ENCODE assay signal across 1 cellular context in genomic region chr3:191296041-191296541, GRCh38.
TF ChIP-seq lines count a peak whose summit lies in the region.

No MANE protein-coding gene starts in this region.

TF ChIP-seq in GM12878, 131 proteins besides CTCF, POLR2A, EP300 and RAD21 (continued from another document and continues in another):
- TF ChIP-seq, protein P1, sequence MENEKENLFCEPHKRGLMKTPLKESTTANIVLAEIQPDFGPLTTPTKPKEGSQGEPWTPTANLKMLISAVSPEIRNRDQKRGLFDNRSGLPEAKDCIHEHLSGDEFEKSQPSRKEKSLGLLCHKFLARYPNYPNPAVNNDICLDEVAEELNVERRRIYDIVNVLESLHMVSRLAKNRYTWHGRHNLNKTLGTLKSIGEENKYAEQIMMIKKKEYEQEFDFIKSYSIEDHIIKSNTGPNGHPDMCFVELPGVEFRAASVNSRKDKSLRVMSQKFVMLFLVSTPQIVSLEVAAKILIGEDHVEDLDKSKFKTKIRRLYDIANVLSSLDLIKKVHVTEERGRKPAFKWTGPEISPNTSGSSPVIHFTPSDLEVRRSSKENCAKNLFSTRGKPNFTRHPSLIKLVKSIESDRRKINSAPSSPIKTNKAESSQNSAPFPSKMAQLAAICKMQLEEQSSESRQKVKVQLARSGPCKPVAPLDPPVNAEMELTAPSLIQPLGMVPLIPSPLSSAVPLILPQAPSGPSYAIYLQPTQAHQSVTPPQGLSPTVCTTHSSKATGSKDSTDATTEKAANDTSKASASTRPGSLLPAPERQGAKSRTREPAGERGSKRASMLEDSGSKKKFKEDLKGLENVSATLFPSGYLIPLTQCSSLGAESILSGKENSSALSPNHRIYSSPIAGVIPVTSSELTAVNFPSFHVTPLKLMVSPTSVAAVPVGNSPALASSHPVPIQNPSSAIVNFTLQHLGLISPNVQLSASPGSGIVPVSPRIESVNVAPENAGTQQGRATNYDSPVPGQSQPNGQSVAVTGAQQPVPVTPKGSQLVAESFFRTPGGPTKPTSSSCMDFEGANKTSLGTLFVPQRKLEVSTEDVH (IDR thresholded peaks at IDR 0.05; ENCODE audit: low read depth, partially characterized antibody) = peak; percentile 30
- TF ChIP-seq CBFB (IDR thresholded peaks at IDR 0.05; ENCODE audit: low read depth) = peak; percentile 91
- TF ChIP-seq POU2F2 (IDR thresholded peaks at IDR 0.05; ENCODE audit: borderline replicate concordance, low read depth, low read length) = peak; percentile 81; the same call in 1 of the 3 replicates
- TF ChIP-seq, protein P2, sequence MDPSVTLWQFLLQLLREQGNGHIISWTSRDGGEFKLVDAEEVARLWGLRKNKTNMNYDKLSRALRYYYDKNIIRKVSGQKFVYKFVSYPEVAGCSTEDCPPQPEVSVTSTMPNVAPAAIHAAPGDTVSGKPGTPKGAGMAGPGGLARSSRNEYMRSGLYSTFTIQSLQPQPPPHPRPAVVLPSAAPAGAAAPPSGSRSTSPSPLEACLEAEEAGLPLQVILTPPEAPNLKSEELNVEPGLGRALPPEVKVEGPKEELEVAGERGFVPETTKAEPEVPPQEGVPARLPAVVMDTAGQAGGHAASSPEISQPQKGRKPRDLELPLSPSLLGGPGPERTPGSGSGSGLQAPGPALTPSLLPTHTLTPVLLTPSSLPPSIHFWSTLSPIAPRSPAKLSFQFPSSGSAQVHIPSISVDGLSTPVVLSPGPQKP (IDR thresholded peaks at IDR 0.05; ENCODE audit: low read depth, low read length) = no peak
- peak; percentile 95 for TF ChIP-seq BMI1 (IDR thresholded peaks at IDR 0.05; ENCODE audit: borderline replicate concordance)
- TF ChIP-seq ZNF207 (IDR thresholded peaks at IDR 0.05; ENCODE audit: borderline replicate concordance) = peak; percentile 62; the same call in 1 of the 2 replicates
- no peak for TF ChIP-seq TAF1 (IDR thresholded peaks at IDR 0.05; ENCODE audit: borderline replicate concordance, low read depth, low read length)
- no peak for TF ChIP-seq SMC3 (IDR thresholded peaks at IDR 0.05; ENCODE audit: borderline replicate concordance, low read length)
- TF ChIP-seq NRF1 (conservative IDR thresholded peaks at IDR 0.05; ENCODE audit: low read depth, low read length) = no peak
- TF ChIP-seq ATF7 (IDR thresholded peaks at IDR 0.05; ENCODE audit: low read depth) = peak; percentile 96
- TF ChIP-seq PML (IDR thresholded peaks at IDR 0.05; ENCODE audit: low read length) = peak; percentile 78; the same call in 1 of the 2 replicates
- TF ChIP-seq HSF1 (IDR thresholded peaks at IDR 0.05; ENCODE audit: low read depth, low read length) = 0 out of 2 replicates have a peak, but pooled peaks have one; percentile 55
- TF ChIP-seq CBX5 (IDR thresholded peaks at IDR 0.05; ENCODE audit: low read depth) = peak; percentile 91; the same call in 1 of the 2 replicates
- no peak for TF ChIP-seq SREBF2 (IDR thresholded peaks at IDR 0.05; ENCODE audit: low read length)
- no peak for TF ChIP-seq SREBF1 (IDR thresholded peaks at IDR 0.05; ENCODE audit: low read length)
- peak; percentile 98 for TF ChIP-seq IKZF1 (conservative IDR thresholded peaks at IDR 0.05)
- TF ChIP-seq FOS (IDR thresholded peaks at IDR 0.05; ENCODE audit: borderline replicate concordance, extremely low read depth, insufficient read length) = no peak
- peak; percentile 56; the same call in 1 of the 2 replicates for TF ChIP-seq CREB1 (IDR thresholded peaks at IDR 0.05; ENCODE audit: low read depth)
- peak; percentile 92; the same call in 1 of the 2 replicates for TF ChIP-seq TCF3 (IDR thresholded peaks at IDR 0.05; ENCODE audit: borderline replicate concordance, insufficient read depth, low read depth, low read length)
- TF ChIP-seq, protein P3, sequence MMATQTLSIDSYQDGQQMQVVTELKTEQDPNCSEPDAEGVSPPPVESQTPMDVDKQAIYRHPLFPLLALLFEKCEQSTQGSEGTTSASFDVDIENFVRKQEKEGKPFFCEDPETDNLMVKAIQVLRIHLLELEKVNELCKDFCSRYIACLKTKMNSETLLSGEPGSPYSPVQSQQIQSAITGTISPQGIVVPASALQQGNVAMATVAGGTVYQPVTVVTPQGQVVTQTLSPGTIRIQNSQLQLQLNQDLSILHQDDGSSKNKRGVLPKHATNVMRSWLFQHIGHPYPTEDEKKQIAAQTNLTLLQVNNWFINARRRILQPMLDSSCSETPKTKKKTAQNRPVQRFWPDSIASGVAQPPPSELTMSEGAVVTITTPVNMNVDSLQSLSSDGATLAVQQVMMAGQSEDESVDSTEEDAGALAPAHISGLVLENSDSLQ (IDR thresholded peaks at IDR 0.05) = peak; percentile 91
- no peak for TF ChIP-seq SIN3A (IDR thresholded peaks at IDR 0.05; ENCODE audit: low read depth, low read length)
- peak; percentile 74 to 82; a peak in 3 of 4 replicates for TF ChIP-seq BHLHE40 (IDR thresholded peaks at IDR 0.05; ENCODE audit: borderline replicate concordance in 1 of 2, low read depth in 2 of 2, low read length in 1 of 2)
- TF ChIP-seq, protein P4, sequence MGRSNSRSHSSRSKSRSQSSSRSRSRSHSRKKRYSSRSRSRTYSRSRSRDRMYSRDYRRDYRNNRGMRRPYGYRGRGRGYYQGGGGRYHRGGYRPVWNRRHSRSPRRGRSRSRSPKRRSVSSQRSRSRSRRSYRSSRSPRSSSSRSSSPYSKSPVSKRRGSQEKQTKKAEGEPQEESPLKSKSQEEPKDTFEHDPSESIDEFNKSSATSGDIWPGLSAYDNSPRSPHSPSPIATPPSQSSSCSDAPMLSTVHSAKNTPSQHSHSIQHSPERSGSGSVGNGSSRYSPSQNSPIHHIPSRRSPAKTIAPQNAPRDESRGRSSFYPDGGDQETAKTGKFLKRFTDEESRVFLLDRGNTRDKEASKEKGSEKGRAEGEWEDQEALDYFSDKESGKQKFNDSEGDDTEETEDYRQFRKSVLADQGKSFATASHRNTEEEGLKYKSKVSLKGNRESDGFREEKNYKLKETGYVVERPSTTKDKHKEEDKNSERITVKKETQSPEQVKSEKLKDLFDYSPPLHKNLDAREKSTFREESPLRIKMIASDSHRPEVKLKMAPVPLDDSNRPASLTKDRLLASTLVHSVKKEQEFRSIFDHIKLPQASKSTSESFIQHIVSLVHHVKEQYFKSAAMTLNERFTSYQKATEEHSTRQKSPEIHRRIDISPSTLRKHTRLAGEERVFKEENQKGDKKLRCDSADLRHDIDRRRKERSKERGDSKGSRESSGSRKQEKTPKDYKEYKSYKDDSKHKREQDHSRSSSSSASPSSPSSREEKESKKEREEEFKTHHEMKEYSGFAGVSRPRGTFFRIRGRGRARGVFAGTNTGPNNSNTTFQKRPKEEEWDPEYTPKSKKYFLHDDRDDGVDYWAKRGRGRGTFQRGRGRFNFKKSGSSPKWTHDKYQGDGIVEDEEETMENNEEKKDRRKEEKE (IDR thresholded peaks at IDR 0.05) = no peak
- no peak for TF ChIP-seq EGR1 (IDR thresholded peaks at IDR 0.05; ENCODE audit: borderline replicate concordance in 1 of 2, low read depth in 2 of 2, low read length in 2 of 2)
- TF ChIP-seq CEBPZ (IDR thresholded peaks at IDR 0.05; ENCODE audit: low read depth, low read length) = no peak
- TF ChIP-seq KDM1A (IDR thresholded peaks at IDR 0.05; ENCODE audit: borderline replicate concordance) = no peak
- no peak for TF ChIP-seq STAT1 (conservative IDR thresholded peaks at IDR 0.05)
- TF ChIP-seq FOXM1 (IDR thresholded peaks at IDR 0.05; ENCODE audit: low read depth, low read length) = peak; percentile 94
- 0 out of 2 replicates have a peak, but pooled peaks have one; percentile 51 for TF ChIP-seq RCOR1 (conservative IDR thresholded peaks at IDR 0.05; ENCODE audit: low read depth, low read length)
- TF ChIP-seq, protein P5, sequence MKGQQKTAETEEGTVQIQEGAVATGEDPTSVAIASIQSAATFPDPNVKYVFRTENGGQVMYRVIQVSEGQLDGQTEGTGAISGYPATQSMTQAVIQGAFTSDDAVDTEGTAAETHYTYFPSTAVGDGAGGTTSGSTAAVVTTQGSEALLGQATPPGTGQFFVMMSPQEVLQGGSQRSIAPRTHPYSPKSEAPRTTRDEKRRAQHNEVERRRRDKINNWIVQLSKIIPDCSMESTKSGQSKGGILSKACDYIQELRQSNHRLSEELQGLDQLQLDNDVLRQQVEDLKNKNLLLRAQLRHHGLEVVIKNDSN (IDR thresholded peaks at IDR 0.05; ENCODE audit: borderline replicate concordance, extremely low read length, insufficient read depth, low read depth, low read length) = no peak
- TF ChIP-seq, protein P6, sequence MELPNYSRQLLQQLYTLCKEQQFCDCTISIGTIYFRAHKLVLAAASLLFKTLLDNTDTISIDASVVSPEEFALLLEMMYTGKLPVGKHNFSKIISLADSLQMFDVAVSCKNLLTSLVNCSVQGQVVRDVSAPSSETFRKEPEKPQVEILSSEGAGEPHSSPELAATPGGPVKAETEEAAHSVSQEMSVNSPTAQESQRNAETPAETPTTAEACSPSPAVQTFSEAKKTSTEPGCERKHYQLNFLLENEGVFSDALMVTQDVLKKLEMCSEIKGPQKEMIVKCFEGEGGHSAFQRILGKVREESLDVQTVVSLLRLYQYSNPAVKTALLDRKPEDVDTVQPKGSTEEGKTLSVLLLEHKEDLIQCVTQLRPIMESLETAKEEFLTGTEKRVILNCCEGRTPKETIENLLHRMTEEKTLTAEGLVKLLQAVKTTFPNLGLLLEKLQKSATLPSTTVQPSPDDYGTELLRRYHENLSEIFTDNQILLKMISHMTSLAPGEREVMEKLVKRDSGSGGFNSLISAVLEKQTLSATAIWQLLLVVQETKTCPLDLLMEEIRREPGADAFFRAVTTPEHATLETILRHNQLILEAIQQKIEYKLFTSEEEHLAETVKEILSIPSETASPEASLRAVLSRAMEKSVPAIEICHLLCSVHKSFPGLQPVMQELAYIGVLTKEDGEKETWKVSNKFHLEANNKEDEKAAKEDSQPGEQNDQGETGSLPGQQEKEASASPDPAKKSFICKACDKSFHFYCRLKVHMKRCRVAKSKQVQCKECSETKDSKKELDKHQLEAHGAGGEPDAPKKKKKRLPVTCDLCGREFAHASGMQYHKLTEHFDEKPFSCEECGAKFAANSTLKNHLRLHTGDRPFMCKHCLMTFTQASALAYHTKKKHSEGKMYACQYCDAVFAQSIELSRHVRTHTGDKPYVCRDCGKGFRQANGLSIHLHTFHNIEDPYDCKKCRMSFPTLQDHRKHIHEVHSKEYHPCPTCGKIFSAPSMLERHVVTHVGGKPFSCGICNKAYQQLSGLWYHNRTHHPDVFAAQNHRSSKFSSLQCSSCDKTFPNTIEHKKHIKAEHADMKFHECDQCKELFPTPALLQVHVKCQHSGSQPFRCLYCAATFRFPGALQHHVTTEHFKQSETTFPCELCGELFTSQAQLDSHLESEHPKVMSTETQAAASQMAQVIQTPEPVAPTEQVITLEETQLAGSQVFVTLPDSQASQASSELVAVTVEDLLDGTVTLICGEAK (IDR thresholded peaks at IDR 0.05; ENCODE audit: borderline replicate concordance) = no peak; the same call in 1 of the 2 replicates
- TF ChIP-seq IKZF2 (IDR thresholded peaks at IDR 0.05) = peak; percentile 100
- TF ChIP-seq ZNF384 (IDR thresholded peaks at IDR 0.05; ENCODE audit: borderline replicate concordance, low read depth, low read length) = no peak; the same call in 1 of the 2 replicates
- no peak for TF ChIP-seq NR2C1 (IDR thresholded peaks at IDR 0.05)
- TF ChIP-seq ATF2 (IDR thresholded peaks at IDR 0.05; ENCODE audit: low read length) = peak; percentile 93
- 0 out of 2 replicates have a peak, but pooled peaks have one; percentile 42 for TF ChIP-seq ZSCAN29 (IDR thresholded peaks at IDR 0.05)
- TF ChIP-seq SMAD1 (IDR thresholded peaks at IDR 0.05; ENCODE audit: low read depth, partially characterized antibody) = peak; percentile 63
- peak; percentile 97 for TF ChIP-seq TCF12 (IDR thresholded peaks at IDR 0.05; ENCODE audit: low read depth, low read length)
- peak; percentile 76 for TF ChIP-seq MYB (IDR thresholded peaks at IDR 0.05; ENCODE audit: borderline replicate concordance, low read depth, low read length)
- TF ChIP-seq CHD2 (IDR thresholded peaks at IDR 0.05; ENCODE audit: borderline replicate concordance, low read depth, low read length) = peak; percentile 84
- TF ChIP-seq JUND (IDR thresholded peaks at IDR 0.05; ENCODE audit: low read depth, low read length) = peak; percentile 61
- no peak for TF ChIP-seq SUZ12 (IDR thresholded peaks at IDR 0.05; ENCODE audit: unreplicated experiment)
- no peak for TF ChIP-seq HCFC1 (IDR thresholded peaks at IDR 0.05; ENCODE audit: low read length)
- peak; percentile 97 for TF ChIP-seq ZNF217 (IDR thresholded peaks at IDR 0.05)
